15 cellular contexts compared by ENCODE assay signal in genomic region chr9:91816356-91816755, GRCh38.
"Had no signal": no experiment of that assay in that cellular context is flagged by ENCODE, and none has a peak within 500 bp of the region (broad histone marks: within the 10 kb centered on the region; RNA-seq: fewer than 3 reads in every experiment).

No MANE protein-coding gene starts in this region.

- H3K4me3 Mint-ChIP-seq: activated B cell treated with CpG ODN at 0.5 μM for 24 hours; activated CD8-positive, alpha-beta T cell treated with anti-CD3 and anti-CD28 coated beads, Interleukin-2, amount 10 ng/mL, durations not matched to agents 7 days and 5 days; effector memory CD8-positive, alpha-beta T cell; memory B cell; natural killer cell treated with Interleukin-12 subunit alpha and Interleukin-12 subunit beta and Interleukin-15 and Interleukin-18, amount 100 ng/mL, for 72 hours had no signal

- H3K4me1 Mint-ChIP-seq: activated B cell treated with CpG ODN at 0.5 μM for 24 hours, memory B cell had no signal

- H3K36me3 ChIP-seq: SJSA1 had no signal

- ATAC-seq: activated CD8-positive, alpha-beta T cell treated with anti-CD3 and anti-CD28 coated beads, Interleukin-2, amount 10 ng/mL, durations not matched to agents 7 days and 5 days; effector memory CD8-positive, alpha-beta T cell; natural killer cell treated with Interleukin-12 subunit alpha and Interleukin-12 subunit beta and Interleukin-15 and Interleukin-18, amount 100 ng/mL, for 72 hours had no signal

- H3K27ac Mint-ChIP-seq: activated B cell treated with CpG ODN at 0.5 μM for 24 hours; activated CD8-positive, alpha-beta T cell treated with anti-CD3 and anti-CD28 coated beads, Interleukin-2, amount 10 ng/mL, durations not matched to agents 7 days and 5 days; memory B cell; natural killer cell treated with Interleukin-12 subunit alpha and Interleukin-12 subunit beta and Interleukin-15 and Interleukin-18, amount 100 ng/mL, for 72 hours had no signal

- H3K9me3 ChIP-seq: SJSA1 had no signal

- H3K4me1 ChIP-seq: SJSA1 had no signal

- H3K36me3 Mint-ChIP-seq: memory B cell; natural killer cell treated with Interleukin-12 subunit alpha and Interleukin-12 subunit beta and Interleukin-15 and Interleukin-18, amount 100 ng/mL, for 72 hours had no signal

- H3K27me3 ChIP-seq: SJSA1 had no signal

- H3K4me3 ChIP-seq: SJSA1 had no signal

- H3K9me3 Mint-ChIP-seq: activated B cell treated with CpG ODN at 0.5 μM for 24 hours; effector memory CD8-positive, alpha-beta T cell; memory B cell; natural killer cell treated with Interleukin-12 subunit alpha and Interleukin-12 subunit beta and Interleukin-15 and Interleukin-18, amount 100 ng/mL, for 72 hours had no signal

- DNase-seq: activated B cell treated with CpG ODN at 0.5 μM for 24 hours; activated CD4-positive, alpha-beta T cell treated with anti-CD3 and anti-CD28 coated beads for 48 hours; activated CD8-positive, alpha-beta T cell treated with anti-CD3 and anti-CD28 coated beads, Interleukin-2, amount 10 ng/mL, durations not matched to agents 7 days and 5 days; activated naive CD4-positive, alpha-beta T cell; anterior cingulate cortex; dermis blood vessel endothelial cell; effector memory CD8-positive, alpha-beta T cell; stimulated activated CD4-positive, alpha-beta T cell treated with anti-CD3 and anti-CD28 coated beads, Interleukin-12 subunit alpha, Interleukin-12 subunit beta, amount 100 ng/mL, for 4 hours; stimulated activated CD4-positive, alpha-beta T cell treated with anti-CD3 and anti-CD28 coated beads, Interleukin-2, amount 100 ng/mL, for 24 hours; SW 1271; trophoblast cell had no signal

- H3K27ac ChIP-seq: epithelial cell of prostate, SJSA1 had no signal
